9 cellular contexts compared by ENCODE assay signal in the genomic region with DNA sequence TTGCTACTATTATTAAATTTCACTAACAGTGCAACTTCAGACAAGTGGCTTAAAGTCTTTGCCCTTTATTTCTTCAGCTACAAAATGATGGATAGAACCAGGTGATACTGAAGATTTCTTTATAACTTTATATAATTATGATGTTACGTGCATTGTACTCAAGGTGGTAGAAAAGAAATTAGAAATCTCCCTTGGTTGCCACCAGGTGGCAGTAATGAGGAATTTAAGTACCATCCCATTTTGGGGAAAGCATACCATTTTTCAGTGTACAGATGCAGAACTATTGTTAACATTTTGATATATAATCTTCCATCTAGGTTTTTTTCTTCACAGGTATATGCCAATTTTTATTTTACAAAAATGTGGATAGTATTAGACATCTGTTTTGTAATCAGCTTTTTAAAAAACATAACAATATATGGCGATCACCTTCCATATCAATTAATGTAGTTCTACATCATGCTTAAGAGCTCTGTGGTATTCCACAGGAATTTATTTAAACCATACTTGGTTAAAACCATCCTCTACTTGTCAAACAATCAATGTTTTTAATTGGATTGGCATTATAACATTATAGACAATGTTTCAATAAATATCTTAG. TPM values are rescaled to one million over a fixed set of nuclear protein-coding genes. Genes with fewer than 3 reads are reported as not detected.
DNase-seq lines count a peak whose midpoint lies in the region; ATAC-seq and TF ChIP-seq lines count a peak whose summit lies in the region.
"Had no signal": no experiment of that assay in that cellular context is flagged by ENCODE, and none has a peak within 500 bp of the region (broad histone marks: within the 10 kb centered on the region; RNA-seq: fewer than 3 reads in every experiment).

No MANE protein-coding gene starts in this region.

- CTCF ChIA-PET in activated CD8-positive, alpha-beta memory T cell treated with anti-CD3 and anti-CD28 coated beads, Interleukin-2, amount 10 ng/mL, durations not matched to agents 7 days and 5 days (lab: Charles Lee): interaction anchor here (0.8 to 1.4 kb wide), 10 partner anchors 9 to 389 kb away, joined by 3 to 8 read pairs (median 3); no protein-coding TSS in a partner anchor

- WGBS in spleen, 5 donors: 69 to 84% (median 80%) methylated on average over 2 of the region's 2 CpGs

- H3K27me3 ChIP-seq in spleen (replicated peaks in 1 of 7): no peaks in the 10 kb centered on the region

- no peak for DNase-seq in activated CD8-positive, alpha-beta memory T cell treated with anti-CD3 and anti-CD28 coated beads, Interleukin-2, amount 10 ng/mL, durations not matched to agents 7 days and 5 days
- DNase-seq in activated CD8-positive, alpha-beta memory T cell treated with anti-CD3 and anti-CD28 coated beads, Interleukin-2, amount 50 U/mL, for 4 hours: no peak
- peak; percentile 54 for DNase-seq in KBM-7
- DNase-seq in hepatic stellate cell (ENCODE audit: low spot score): peak; percentile 9
- DNase-seq in spleen: no peak

- H3K36me3 Mint-ChIP-seq in activated CD8-positive, alpha-beta memory T cell treated with anti-CD3 and anti-CD28 coated beads, Interleukin-2, amount 10 ng/mL, durations not matched to agents 7 days and 5 days: peaks cover 25% of the 10 kb centered on the region

- no peak for TF ChIP-seq POLR2A in spleen (IDR thresholded peaks at IDR 0.05)

- H3K4me1 ChIP-seq in spleen: peaks cover 0 to 44% (median 18%) of the 10 kb centered on the region in 6 donors

- peaks cover 9% of the 10 kb centered on the region for H3K4me1 Mint-ChIP-seq in activated CD8-positive, alpha-beta memory T cell treated with anti-CD3 and anti-CD28 coated beads, Interleukin-2, amount 10 ng/mL, durations not matched to agents 7 days and 5 days
- H3K4me1 Mint-ChIP-seq: central memory CD8-positive, alpha-beta T cell had no signal

- no peaks in the 10 kb centered on the region for H3K27me3 Mint-ChIP-seq in activated CD8-positive, alpha-beta memory T cell treated with anti-CD3 and anti-CD28 coated beads, Interleukin-2, amount 10 ng/mL, durations not matched to agents 7 days and 5 days
- H3K27me3 Mint-ChIP-seq: central memory CD8-positive, alpha-beta T cell had no signal

- peaks cover 0 to 17% (median 0%) of the 10 kb centered on the region in 6 donors for H3K36me3 ChIP-seq in spleen

- no peaks in the 10 kb centered on the region for H3K9me3 Mint-ChIP-seq in activated CD8-positive, alpha-beta memory T cell treated with anti-CD3 and anti-CD28 coated beads, Interleukin-2, amount 10 ng/mL, durations not matched to agents 7 days and 5 days (ENCODE audit: low read depth)
- H3K9me3 Mint-ChIP-seq: central memory CD8-positive, alpha-beta T cell had no signal

- no peak overlapping the region for H3K4me3 Mint-ChIP-seq in activated CD8-positive, alpha-beta memory T cell treated with anti-CD3 and anti-CD28 coated beads, Interleukin-2, amount 10 ng/mL, durations not matched to agents 7 days and 5 days
- H3K4me3 Mint-ChIP-seq: central memory CD8-positive, alpha-beta T cell had no signal

- TF ChIP-seq CTCF in WI38 (IDR thresholded peaks at IDR 0.05; ENCODE audit: low read depth, low read length) (peak; percentile 19; the same call in 1 of the 2 replicates), spleen (IDR thresholded peaks at IDR 0.05 in 8 of 11, conservative IDR thresholded peaks at IDR 0.05 in 3 of 11) (peak; percentile 19 to 79 (median 68))

- ATAC-seq in activated CD8-positive, alpha-beta memory T cell treated with anti-CD3 and anti-CD28 coated beads, Interleukin-2, amount 10 ng/mL, durations not matched to agents 7 days and 5 days: peak; percentile 53
- ATAC-seq in HG02884 (IDR thresholded peaks at IDR 0.05; ENCODE audit: unreplicated experiment): no peak
- no peak for ATAC-seq in GM18861 (IDR thresholded peaks at IDR 0.05; ENCODE audit: unreplicated experiment)

- in situ Hi-C loops in KBM-7 (cut with MboI; ENCODE audit: low pct_unique_long_range_greater_than_20kb, low sequenced_read_pairs): no loop called here

- no peak overlapping the region for H3K27ac Mint-ChIP-seq in activated CD8-positive, alpha-beta memory T cell treated with anti-CD3 and anti-CD28 coated beads, Interleukin-2, amount 10 ng/mL, durations not matched to agents 7 days and 5 days

- peaks cover 0 to 26% (median 17%) of the 10 kb centered on the region in 8 donors for H3K9me3 ChIP-seq in spleen

- H3K4me3 ChIP-seq in WI38 (ENCODE audit: low read depth, low read length) (no peak overlapping the region), spleen (no peak overlapping the region)

- no peak overlapping the region for H3K27ac ChIP-seq in spleen

- intact Hi-C loops in spleen (cut with DNase I; ENCODE audit: low total_unique reads): loop anchor here (10.0 kb wide), 1 partner anchor 109 kb away; no protein-coding TSS in a partner anchor

RNA-seq across cellular contexts. Expression of a gene that starts 37.7 kb away (rescaled TPM):
- total RNA-seq in activated CD8-positive, alpha-beta memory T cell treated with anti-CD3 and anti-CD28 coated beads, Interleukin-2, amount 10 ng/mL, durations not matched to agents 7 days and 5 days: 1 to 10 TPM; 5.4 to 7.4 TPM
- 10 to 100 TPM in 4 of 7 donors, 1 to 10 TPM in 3; 8.4 to 12.4 (median 10.1) TPM for total RNA-seq in spleen
- 1 to 10 TPM; 3.3 to 4.4 (median 3.7) TPM for polyA plus RNA-seq in spleen

Comparison
In these comparisons a context has a peak if more than half of its experiments do, and no peak if none do; other contexts are left out.
1. DNase-seq: peak in KBM-7 (single experiment) and hepatic stellate cell (single experiment); none in activated CD8-positive, alpha-beta memory T cell treated with anti-CD3 and anti-CD28 coated beads, Interleukin-2, amount 10 ng/mL, durations not matched to agents 7 days and 5 days (single experiment), activated CD8-positive, alpha-beta memory T cell treated with anti-CD3 and anti-CD28 coated beads, Interleukin-2, amount 50 U/mL, for 4 hours (single experiment) and spleen (single experiment).